Comparison of ENCODE assay signal across 8 cellular contexts in genomic region chr16:56013962-56014552, GRCh38.
DNase-seq lines count a peak whose midpoint lies in the region; ATAC-seq and TF ChIP-seq lines count a peak whose summit lies in the region.

No MANE protein-coding gene starts in this region.

- H3K4me1 Mint-ChIP-seq in Caco-2 (ENCODE audit: low read depth, unreplicated experiment): no peaks in the 10 kb centered on the region

- no peak overlapping the region for H3K27ac Mint-ChIP-seq in Caco-2 (ENCODE audit: unreplicated experiment)

- intact Hi-C loops in Caco-2 (cut with micrococcal nuclease; ENCODE audit: unreplicated experiment): no loop called here

- POLR2A ChIA-PET in Caco-2 (lab: Charles Lee): no interaction called here

- H3K4me3 Mint-ChIP-seq in Caco-2 (ENCODE audit: unreplicated experiment): no peak overlapping the region

- no peak for TF ChIP-seq CTCF in Caco-2 (IDR thresholded peaks at IDR 0.05; ENCODE audit: insufficient read depth in 1 of 2, low read depth in 1 of 2, low read length in 1 of 2, severe bottlenecking in 1 of 2, unreplicated experiment in 1 of 2)

- CTCF ChIA-PET in Caco-2 (lab: Charles Lee): no interaction called here

- H3K27me3 ChIP-seq in Caco-2 (replicated peaks; ENCODE audit: control insufficient read depth, insufficient read depth, low read length): no peaks in the 10 kb centered on the region; the same call in 1 of the 2 replicates

- H3K36me3 ChIP-seq in Caco-2 (ENCODE audit: control insufficient read depth, insufficient read depth, low read length): no peaks in the 10 kb centered on the region

- no peaks in the 10 kb centered on the region for H3K9me3 ChIP-seq in Caco-2

- H3K36me3 Mint-ChIP-seq in Caco-2 (ENCODE audit: insufficient read depth, unreplicated experiment): no peaks in the 10 kb centered on the region

- no peaks in the 10 kb centered on the region for H3K9me3 Mint-ChIP-seq in Caco-2 (ENCODE audit: unreplicated experiment)

- H3K4me3 ChIP-seq in Caco-2 (ENCODE audit: low read depth, low read length): no peak overlapping the region

- DNase-seq in Caco-2 (peak; percentile 72 to 84), NCI-H460 (ENCODE audit: extremely low read depth, low read depth) (peak; percentile 48), kidney tubule cell (ENCODE audit: low spot score) (peak; percentile 42), NCI-H187 treated with DMSO at 0.1 percent for 48 hours (lab: John Stamatoyannopoulos, UW) (no peak)
- DNase-seq in activated T-helper 9 cell treated with anti-CD3 and anti-CD28 coated beads, Interleukin-2, amount 50 U/mL, for 16 hours (ENCODE audit: low read depth): peak; percentile 7

- no TSS peak for BruUV-seq in Caco-2 (replicated peaks; lab: Mats Ljungman, UMichigan)

- no peaks in the 10 kb centered on the region for H3K4me1 ChIP-seq in Caco-2

- peaks cover 26% of the 10 kb centered on the region for H3K27me3 Mint-ChIP-seq in Caco-2 (ENCODE audit: insufficient read depth, unreplicated experiment)

- ATAC-seq in HG02642 (IDR thresholded peaks at IDR 0.05; ENCODE audit: poor library complexity, unreplicated experiment): no peak
- ATAC-seq in GM21529 (IDR thresholded peaks at IDR 0.05; ENCODE audit: unreplicated experiment): no peak
- no peak for ATAC-seq in HG02678 (IDR thresholded peaks at IDR 0.05; ENCODE audit: unreplicated experiment)
